9 cellular contexts compared by ENCODE assay signal in genomic region chr11:68004551-68005335, GRCh38. TPM values are rescaled to one million over a fixed set of nuclear protein-coding genes. Genes with fewer than 3 reads are reported as not detected.
DNase-seq lines count a peak whose midpoint lies in the region; ATAC-seq and TF ChIP-seq lines count a peak whose summit lies in the region.
"Had no signal": no experiment of that assay in that cellular context is flagged by ENCODE, and none has a peak within 500 bp of the region (broad histone marks: within the 10 kb centered on the region; RNA-seq: fewer than 3 reads in every experiment).

No MANE protein-coding gene starts in this region.

- DNase-seq in AG09309 (ENCODE audit: low read depth) (no peak), HL-60 (ENCODE audit: low read depth in 1 of 2, low spot score in 1 of 2) (no peak), astrocyte of the spinal cord (ENCODE audit: low read depth, low spot score) (no peak), mucosa of descending colon (peak in 2 of 3 donors; percentile 7 to 26), NCI-H69 (lab: John Stamatoyannopoulos, UW) (no peak), germinal center (ENCODE audit: low spot score) (no peak), DMS53 (lab: John Stamatoyannopoulos, UW) (no peak)

- H3K27ac ChIP-seq in HL-60 (replicated peaks), result peak overlapping the region; percentile 77

- intact Hi-C loops in mucosa of descending colon (cut with DNase I, micrococcal nuclease), result no loop called here

- TF ChIP-seq CTCF in AG09309 (IDR thresholded peaks at IDR 0.05; ENCODE audit: control insufficient read depth, insufficient read depth, low read depth, low read length, missing control alignments) (no peak), HL-60 (IDR thresholded peaks at IDR 0.05; ENCODE audit: insufficient read depth, low read length) (no peak), astrocyte of the spinal cord (IDR thresholded peaks at IDR 0.05; ENCODE audit: low read depth, low read length) (no peak), mucosa of descending colon (IDR thresholded peaks at IDR 0.05) (no peak)

- in situ Hi-C loops in astrocyte of the spinal cord (cut with HindIII; ENCODE audit: low sequenced_read_pairs), result no loop called here

- H3K9me3 ChIP-seq in mucosa of descending colon, result no peaks in the 10 kb centered on the region

- no peaks in the 10 kb centered on the region for H3K36me3 ChIP-seq in mucosa of descending colon (ENCODE audit: low read depth)

- peaks cover 31% of the 10 kb centered on the region for H3K4me1 ChIP-seq in mucosa of descending colon (ENCODE audit: low read depth)

- H3K4me3 ChIP-seq in AG09309 (ENCODE audit: control insufficient read depth, low read depth, low read length) (peak overlapping the region; percentile 52), HL-60 (replicated peaks; ENCODE audit: insufficient read depth, low read length) (peak overlapping the region; percentile 73; the same call in 1 of the 2 replicates), astrocyte of the spinal cord (ENCODE audit: low read depth, low read length) (peak overlapping the region; percentile 48), mucosa of descending colon (no peak overlapping the region)

- no peak for ATAC-seq in mucosa of descending colon
- ATAC-seq in HG03108 (IDR thresholded peaks at IDR 0.05; ENCODE audit: unreplicated experiment), result no peak

- no peaks in the 10 kb centered on the region for H3K27me3 ChIP-seq in HL-60 (ENCODE audit: insufficient read depth, poor library complexity, severe bottlenecking)

RNA-seq across cellular contexts. Expression of gene UNC93B1, which starts 0.8 kb away (rescaled TPM):
- total RNA-seq in mucosa of descending colon, result 10 to 100 TPM; 30.1 to 47.5 (median 46.8) TPM

RNA-seq across cellular contexts. Expression of gene ALDH3B1, which starts 5.4 kb away (rescaled TPM):
- total RNA-seq in mucosa of descending colon, result 10 to 100 TPM in 2 of 3 donors, 1 to 10 TPM in 1; 8.6 to 18.9 (median 11.5) TPM
- total RNA-seq: T-helper 1 cell treated with Interleukin-12 subunit alpha and Interleukin-12 subunit beta and Interleukin-4 antibody, amounts not matched to agents 30 ng/mL and 1 ng/mL, for 36 hours had no signal

RNA-seq across cellular contexts. Expression of gene NDUFS8, which starts 25.7 kb away (rescaled TPM):
- 100 to 1,000 TPM; 148 to 165 (median 162) TPM for total RNA-seq in mucosa of descending colon

RNA-seq across cellular contexts. Expression of gene TCIRG1, which starts 34.1 kb away (rescaled TPM):
- total RNA-seq in mucosa of descending colon, result 100 to 1,000 TPM; 155 to 189 (median 166) TPM

Comparison
In these comparisons a context has a peak if more than half of its experiments do, and no peak if none do; other contexts are left out.
1. DNase-seq: peak in mucosa of descending colon (2 of 3); none in AG09309 (single experiment), HL-60 (0 of 2), astrocyte of the spinal cord (single experiment), NCI-H69 (single experiment), germinal center (single experiment) and DMS53 (single experiment).